ENCODE assay signal across 13 cellular contexts in the genomic region with DNA sequence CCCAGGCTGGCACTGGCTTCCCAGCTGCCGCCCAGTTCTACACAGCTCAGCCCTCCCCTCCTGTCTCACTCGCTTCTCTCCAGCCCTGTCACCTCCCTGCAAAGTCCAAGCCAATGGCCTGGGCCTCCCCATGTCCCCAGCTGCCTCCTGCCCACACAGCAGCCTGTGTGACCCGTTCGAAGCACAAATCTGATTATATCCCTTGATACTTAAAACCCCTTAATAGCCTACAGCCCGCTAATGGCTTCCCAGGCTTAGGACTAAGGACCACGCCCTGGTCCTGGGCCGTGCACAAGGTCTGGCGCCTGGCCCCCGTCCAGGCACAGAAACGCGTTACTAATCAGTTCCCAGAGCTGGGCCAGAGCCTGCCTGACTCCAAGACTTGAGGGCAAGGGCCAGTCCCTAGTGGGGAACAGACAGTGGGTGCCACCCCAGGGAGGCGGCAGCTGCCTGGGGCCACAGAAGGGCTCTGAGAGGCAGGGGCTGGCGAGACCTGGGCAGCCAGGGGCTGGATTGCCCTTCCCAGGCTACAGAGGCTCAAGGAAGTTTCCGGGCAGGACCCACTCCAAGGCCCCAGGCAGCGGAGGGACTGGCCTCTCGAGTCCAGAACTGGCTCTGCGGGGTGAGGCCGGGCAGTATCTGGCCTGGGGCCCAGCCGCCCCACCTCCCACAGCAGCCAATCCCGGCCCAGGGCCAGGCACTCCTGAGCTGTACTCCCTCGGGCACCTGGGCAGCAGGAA. TPM values are rescaled to one million over a fixed set of nuclear protein-coding genes. Genes with fewer than 3 reads are reported as not detected.
A peak's percentile ranks its signal among the peaks of the same experiment; 100 is the strongest.
DNase-seq lines count a peak whose midpoint lies in the region; ATAC-seq and TF ChIP-seq lines count a peak whose summit lies in the region.
"Had no signal": no experiment of that assay in that cellular context is flagged by ENCODE, and none has a peak within 500 bp of the region (broad histone marks: within the 10 kb centered on the region; RNA-seq: fewer than 3 reads in every experiment).

No MANE protein-coding gene starts in this region.

- no peak overlapping the region for H3K23ac ChIP-seq in mesenchymal stem cell (ENCODE audit: low read length in 2 of 2)

- no peak overlapping the region for H2BK120ac ChIP-seq in mesenchymal stem cell (ENCODE audit: low read depth, low read length)

- TF ChIP-seq POLR2A in adrenal gland (IDR thresholded peaks at IDR 0.05): no peak

- no peaks in the 10 kb centered on the region for H3K27me3 Mint-ChIP-seq in activated T-cell treated with anti-CD3 and anti-CD28 coated beads, Interleukin-2, amount 50 U/mL, for 72 hours (ENCODE audit: low read depth)

- H3K9me3 Mint-ChIP-seq in activated T-cell treated with anti-CD3 and anti-CD28 coated beads, Interleukin-2, amount 50 U/mL, for 72 hours: no peaks in the 10 kb centered on the region
- H3K9me3 Mint-ChIP-seq: T-helper 1 cell treated with Interleukin-12 subunit alpha and Interleukin-12 subunit beta and Interleukin-4 antibody, amounts not matched to agents 30 μg/mL and 1 μg/mL, for 36 hours had no signal

- H3K36me3 ChIP-seq in adrenal gland (replicated peaks in 1 of 2): peaks cover 0 to 45% of the 10 kb centered on the region in 2 donors
- peaks cover 33 to 75% of the 10 kb centered on the region in 2 experiments for H3K36me3 ChIP-seq in mesenchymal stem cell (ENCODE audit: control insufficient read depth in 1 of 2, insufficient read depth in 2 of 2, low read depth in 1 of 2, low read length in 2 of 2)
- peaks cover 21% of the 10 kb centered on the region for H3K36me3 ChIP-seq in brain microvascular endothelial cell (replicated peaks)

- TF ChIP-seq CTCF in adrenal gland (IDR thresholded peaks at IDR 0.05) (peak in 1 of 6 experiments; percentile 5), brain microvascular endothelial cell (IDR thresholded peaks at IDR 0.05; ENCODE audit: low read depth, low read length, missing control alignments) (no peak)

- H3K4me3 Mint-ChIP-seq in activated T-cell treated with anti-CD3 and anti-CD28 coated beads, Interleukin-2, amount 50 U/mL, for 72 hours: no peak overlapping the region
- H3K4me3 Mint-ChIP-seq: T-helper 1 cell treated with Interleukin-12 subunit alpha and Interleukin-12 subunit beta and Interleukin-4 antibody, amounts not matched to agents 30 μg/mL and 1 μg/mL, for 36 hours had no signal

- no peak overlapping the region for H3K9ac ChIP-seq in mesenchymal stem cell (ENCODE audit: low read length)

- H3K9me3 ChIP-seq in adrenal gland (replicated peaks in 1 of 3): no peaks in the 10 kb centered on the region
- H3K9me3 ChIP-seq in mesenchymal stem cell (ENCODE audit: control insufficient read depth, low read length): no peaks in the 10 kb centered on the region

- 47 to 63% (median 56%) methylated on average over 8 to 21 of the region's 21 CpGs for whole genome bisulfite sequencing in adrenal gland, 4 donors
- 97% methylated on average over 20 of the region's 21 CpGs for WGBS in mesenchymal stem cell

- no peak overlapping the region for H3K18ac ChIP-seq in mesenchymal stem cell (ENCODE audit: low read depth in 1 of 2, low read length in 2 of 2)

- H3K36me3 Mint-ChIP-seq in activated T-cell treated with anti-CD3 and anti-CD28 coated beads, Interleukin-2, amount 50 U/mL, for 72 hours (ENCODE audit: insufficient read depth in 2 of 2): peaks cover 2 to 4% of the 10 kb centered on the region in 2 donors

- no peak overlapping the region for H2BK5ac ChIP-seq in mesenchymal stem cell (ENCODE audit: low read depth, low read length, poor library complexity, severe bottlenecking)

- no peaks in the 10 kb centered on the region for H3K4me1 Mint-ChIP-seq in activated T-cell treated with anti-CD3 and anti-CD28 coated beads, Interleukin-2, amount 50 U/mL, for 72 hours (ENCODE audit: low read depth)

- H3K4me2 ChIP-seq in mesenchymal stem cell (ENCODE audit: low read length, poor library complexity, severe bottlenecking): no peak overlapping the region

- H3K14ac ChIP-seq in mesenchymal stem cell (ENCODE audit: low read length in 2 of 2): no peak overlapping the region

- intact Hi-C loops in adrenal gland (cut with DNase I): no loop called here

- H2BK15ac ChIP-seq in mesenchymal stem cell (ENCODE audit: low read depth, poor library complexity, severe bottlenecking): no peak overlapping the region

- H3K4me1 ChIP-seq in adrenal gland (replicated peaks in 1 of 2) (peaks cover 9 to 18% of the 10 kb centered on the region in 2 donors), mesenchymal stem cell (ENCODE audit: control insufficient read depth, insufficient read depth, low read depth, low read length) (no peaks in the 10 kb centered on the region)

- H3K4me3 ChIP-seq in adrenal gland: no peak overlapping the region
- H3K4me3 ChIP-seq in skin epidermis: no peak overlapping the region
- H3K4me3 ChIP-seq in mesenchymal stem cell (ENCODE audit: insufficient read depth in 1 of 2, low read depth in 1 of 2, low read length in 2 of 2): no peak overlapping the region
- no peak overlapping the region for H3K4me3 ChIP-seq in brain microvascular endothelial cell (ENCODE audit: low read depth, low read length)

- no peak overlapping the region for H4K91ac ChIP-seq in mesenchymal stem cell (ENCODE audit: low read length)

- no peak overlapping the region for H3K4ac ChIP-seq in mesenchymal stem cell (ENCODE audit: low read depth in 1 of 2, low read length in 2 of 2)

- no peak overlapping the region for H3K27ac Mint-ChIP-seq in activated T-cell treated with anti-CD3 and anti-CD28 coated beads, Interleukin-2, amount 50 U/mL, for 72 hours
- H3K27ac Mint-ChIP-seq: T-helper 1 cell treated with Interleukin-12 subunit alpha and Interleukin-12 subunit beta and Interleukin-4 antibody, amounts not matched to agents 30 μg/mL and 1 μg/mL, for 36 hours had no signal

- in situ Hi-C loops in brain microvascular endothelial cell (cut with HindIII; ENCODE audit: low pct_ligation_motif_present, low sequenced_read_pairs): no loop called here

- H3K27me3 ChIP-seq in adrenal gland: no peaks in the 10 kb centered on the region
- no peaks in the 10 kb centered on the region for H3K27me3 ChIP-seq in mesenchymal stem cell (ENCODE audit: control insufficient read depth in 1 of 2, insufficient read depth in 1 of 2, low read length in 2 of 2)
- no peaks in the 10 kb centered on the region for H3K27me3 ChIP-seq in brain microvascular endothelial cell (replicated peaks)

- H3K79me1 ChIP-seq in mesenchymal stem cell (replicated peaks; ENCODE audit: low read length, poor library complexity, severe bottlenecking): peaks cover 12% of the 10 kb centered on the region

- DNase-seq in HT-29 (ENCODE audit: low spot score): peak; percentile 80
- DNase-seq in adrenal gland: peak; percentile 74 to 90 (median 85)
- DNase-seq in islet precursor cell: peak; percentile 68
- no peak for DNase-seq in mesenchymal stem cell
- no peak for DNase-seq in effector CD4-positive, alpha-beta T cell
- DNase-seq in activated T-cell treated with anti-CD3 and anti-CD28 coated beads, Interleukin-2, amount 50 U/mL, for 72 hours: no peak
- no peak for DNase-seq in brain microvascular endothelial cell
- DNase-seq: mesendoderm, MM.1S, NCI-H774 had no signal

- H2BK12ac ChIP-seq in mesenchymal stem cell (ENCODE audit: low read length in 2 of 2): no peak overlapping the region

- no peak for ATAC-seq in activated T-cell treated with anti-CD3 and anti-CD28 coated beads, Interleukin-2, amount 50 U/mL, for 72 hours (replicated peaks in 1 of 2)

- no peak overlapping the region for H2AFZ ChIP-seq in mesenchymal stem cell (ENCODE audit: low read depth, low read length)

- H4K8ac ChIP-seq in mesenchymal stem cell (ENCODE audit: low read length): no peak overlapping the region

- no peak overlapping the region for H2AK5ac ChIP-seq in mesenchymal stem cell (ENCODE audit: low read length, severe bottlenecking)

- H3K27ac ChIP-seq in adrenal gland (peak overlapping the region; percentile 20 to 89 (median 83)), skin epidermis (peak overlapping the region in 11 of 21 experiments; percentile 18 to 67 (median 46)), mesenchymal stem cell (ENCODE audit: low read length, poor library complexity, severe bottlenecking) (no peak overlapping the region), brain microvascular endothelial cell (no peak overlapping the region)

RNA-seq across cellular contexts. Expression of a gene that starts 10.4 kb away (rescaled TPM):
- total RNA-seq in HT-29 (2014; rRNA removed; shearing (Covaris generic)): 48.4 and 51.9 TPM in 2 replicates
- total RNA-seq in adrenal gland: 10 to 100 TPM; 19.3 to 51.5 (median 44.3) TPM
- polyA plus RNA-seq in adrenal gland: 100 to 1,000 TPM in 1 of 3 donors, 10 to 100 TPM in 1, 1 to 10 TPM in 1; 7.1 to 121 (median 81.2) TPM
- 12.8 TPM for polyA plus RNA-seq in mesenchymal stem cell (2013, experiment 1 of 2)
- polyA plus RNA-seq in mesenchymal stem cell (2013, experiment 2 of 2): 12.9 TPM
- total RNA-seq in activated T-cell treated with anti-CD3 and anti-CD28 coated beads, Interleukin-2, amount 50 U/mL, for 72 hours: 10 to 100 TPM; 53.3 to 59.3 TPM

RNA-seq across cellular contexts. Expression of a gene that starts 10.7 kb away (rescaled TPM):
- 26.6 and 27.7 TPM in 2 replicates for total RNA-seq in HT-29 (2014; rRNA removed; shearing (Covaris generic))
- 100 to 1,000 TPM in 4 of 8 donors, 10 to 100 TPM in 3, 1 to 10 TPM in 1; 3.7 to 155 (median 65.4) TPM for total RNA-seq in adrenal gland
- 100 to 1,000 TPM in 2 of 3 donors, 10 to 100 TPM in 1; 80.0 to 655 (median 537) TPM for polyA plus RNA-seq in adrenal gland
- 332 TPM for polyA plus RNA-seq in mesenchymal stem cell (2013, experiment 1 of 2)
- 334 TPM for polyA plus RNA-seq in mesenchymal stem cell (2013, experiment 2 of 2)
- total RNA-seq in activated T-cell treated with anti-CD3 and anti-CD28 coated beads, Interleukin-2, amount 50 U/mL, for 72 hours: 10 to 100 TPM; 65.5 to 74.0 TPM

RNA-seq across cellular contexts. Expression of a gene that starts 14.6 kb away (rescaled TPM):
- total RNA-seq in HT-29 (2014; rRNA removed; shearing (Covaris generic)): not detected in 2 replicates
- 1 to 10 TPM in 4 of 8 donors, under 1 TPM in 1, not detected in 3; 0.92 to 3.2 (median 1.7) TPM for total RNA-seq in adrenal gland
- 1 to 10 TPM in 2 of 3 donors, not detected in 1; 5.1 to 7.4 TPM for polyA plus RNA-seq in adrenal gland
- polyA plus RNA-seq in mesenchymal stem cell (2013, experiment 1 of 2): 0.36 TPM
- polyA plus RNA-seq in mesenchymal stem cell (2013, experiment 2 of 2): not detected
- 1 to 10 TPM; 1.9 to 2.2 TPM for total RNA-seq in activated T-cell treated with anti-CD3 and anti-CD28 coated beads, Interleukin-2, amount 50 U/mL, for 72 hours

RNA-seq across cellular contexts. Expression of a gene that starts 18.0 kb away (rescaled TPM):
- total RNA-seq in HT-29 (2014; rRNA removed; shearing (Covaris generic)): 66.4 and 73.3 TPM in 2 replicates
- total RNA-seq in adrenal gland: 10 to 100 TPM; 21.3 to 90.8 (median 40.3) TPM
- 100 to 1,000 TPM in 1 of 3 donors, 10 to 100 TPM in 2; 15.5 to 121 (median 53.7) TPM for polyA plus RNA-seq in adrenal gland
- 21.9 TPM for polyA plus RNA-seq in mesenchymal stem cell (2013, experiment 1 of 2)
- polyA plus RNA-seq in mesenchymal stem cell (2013, experiment 2 of 2): 19.8 TPM
- total RNA-seq in activated T-cell treated with anti-CD3 and anti-CD28 coated beads, Interleukin-2, amount 50 U/mL, for 72 hours: 100 to 1,000 TPM; 132 TPM

RNA-seq across cellular contexts. Expression of a gene that starts 23.3 kb away (rescaled TPM):
- total RNA-seq in HT-29 (2014; rRNA removed; shearing (Covaris generic)): 29.8 and 37.0 TPM in 2 replicates
- total RNA-seq in adrenal gland: 10 to 100 TPM in 1 of 8 donors, 1 to 10 TPM in 7; 3.4 to 10.0 (median 6.0) TPM
- polyA plus RNA-seq in adrenal gland: 10 to 100 TPM in 1 of 3 donors, 1 to 10 TPM in 2; 1.7 to 18.9 (median 7.0) TPM
- 0.03 TPM for polyA plus RNA-seq in mesenchymal stem cell (2013, experiment 1 of 2)
- polyA plus RNA-seq in mesenchymal stem cell (2013, experiment 2 of 2): 0.01 TPM
- 1 to 10 TPM; 1.7 to 2.0 TPM for total RNA-seq in activated T-cell treated with anti-CD3 and anti-CD28 coated beads, Interleukin-2, amount 50 U/mL, for 72 hours
- total RNA-seq: fibroblast of villous mesenchyme had no signal

Comparison
In these comparisons a context has a peak if more than half of its experiments do, and no peak if none do; other contexts are left out.
1. DNase-seq: peak in HT-29 (single experiment), adrenal gland (7 of 7) and islet precursor cell (single experiment); none in mesenchymal stem cell (single experiment), effector CD4-positive, alpha-beta T cell (single experiment), activated T-cell treated with anti-CD3 and anti-CD28 coated beads, Interleukin-2, amount 50 U/mL, for 72 hours (0 of 2) and brain microvascular endothelial cell (single experiment).
2. H3K27ac ChIP-seq: peak in adrenal gland (5 of 5) and skin epidermis (11 of 21); none in mesenchymal stem cell (single experiment) and brain microvascular endothelial cell (single experiment).